In the genomic region with DNA sequence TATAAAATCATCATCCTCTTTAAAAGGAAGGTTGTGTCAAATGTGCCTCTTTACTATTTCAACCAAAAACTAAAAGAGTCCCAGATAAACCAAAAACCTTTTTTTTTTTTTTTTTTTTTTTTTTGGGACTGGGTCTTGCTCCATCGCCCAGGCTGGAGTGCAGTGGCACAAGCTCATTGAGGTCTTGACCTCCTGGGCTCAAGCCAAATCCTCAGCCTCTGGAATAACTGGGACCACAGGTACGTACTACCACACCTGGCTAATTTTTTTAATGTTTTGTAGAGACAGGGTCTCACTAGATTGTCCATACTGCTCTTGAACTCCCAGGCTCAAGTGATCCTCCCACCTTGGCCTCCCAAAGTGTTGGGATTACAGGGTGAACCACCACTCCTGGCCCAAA, we compare ENCODE assay signal across 1 cellular context.
TF ChIP-seq lines count a peak whose summit lies in the region.

No MANE protein-coding gene starts in this region.

TF ChIP-seq in endothelial cell of umbilical vein, 7 proteins besides CTCF, POLR2A, EP300 and RAD21:
- no peak for TF ChIP-seq POLR2AphosphoS5 (IDR thresholded peaks at IDR 0.05; ENCODE audit: insufficient read depth, low read depth, low read length)
- no peak for TF ChIP-seq EZH2 (IDR thresholded peaks at IDR 0.05; ENCODE audit: borderline replicate concordance, low read depth, low read length, severe bottlenecking)
- no peak for TF ChIP-seq GATA2 (IDR thresholded peaks at IDR 0.05; ENCODE audit: insufficient read depth, insufficient read length, low read depth, low read length)
- TF ChIP-seq, protein P1, sequence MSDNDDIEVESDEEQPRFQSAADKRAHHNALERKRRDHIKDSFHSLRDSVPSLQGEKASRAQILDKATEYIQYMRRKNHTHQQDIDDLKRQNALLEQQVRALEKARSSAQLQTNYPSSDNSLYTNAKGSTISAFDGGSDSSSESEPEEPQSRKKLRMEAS (IDR thresholded peaks at IDR 0.05; ENCODE audit: insufficient read depth, insufficient read length) = no peak
- TF ChIP-seq MYC (IDR thresholded peaks at IDR 0.05; ENCODE audit: low read depth, low read length) = no peak
- no peak for TF ChIP-seq FOS (IDR thresholded peaks at IDR 0.05; ENCODE audit: borderline replicate concordance, insufficient read depth, low read length)
- no peak for TF ChIP-seq JUN (IDR thresholded peaks at IDR 0.05; ENCODE audit: borderline replicate concordance, insufficient read depth, insufficient read length, low read depth)
